Comparison of ENCODE assay signal across 1 cellular context in genomic region chr12:52903285-52903854, GRCh38.
TF ChIP-seq lines count a peak whose summit lies in the region.

No MANE protein-coding gene starts in this region.

TF ChIP-seq in WTC11, 78 proteins besides CTCF, POLR2A, EP300 and RAD21 (continued from another document and continues in another):
- TF ChIP-seq, protein P1, sequence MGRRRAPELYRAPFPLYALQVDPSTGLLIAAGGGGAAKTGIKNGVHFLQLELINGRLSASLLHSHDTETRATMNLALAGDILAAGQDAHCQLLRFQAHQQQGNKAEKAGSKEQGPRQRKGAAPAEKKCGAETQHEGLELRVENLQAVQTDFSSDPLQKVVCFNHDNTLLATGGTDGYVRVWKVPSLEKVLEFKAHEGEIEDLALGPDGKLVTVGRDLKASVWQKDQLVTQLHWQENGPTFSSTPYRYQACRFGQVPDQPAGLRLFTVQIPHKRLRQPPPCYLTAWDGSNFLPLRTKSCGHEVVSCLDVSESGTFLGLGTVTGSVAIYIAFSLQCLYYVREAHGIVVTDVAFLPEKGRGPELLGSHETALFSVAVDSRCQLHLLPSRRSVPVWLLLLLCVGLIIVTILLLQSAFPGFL (CRISPR knock-in tag; IDR thresholded peaks at IDR 0.05; ENCODE audit: borderline replicate concordance): no peak
- TF ChIP-seq GABPB1 (CRISPR knock-in tag; IDR thresholded peaks at IDR 0.05) (no peak), FOXK1 (CRISPR knock-in tag; IDR thresholded peaks at IDR 0.05) (no peak), ZNF281 (CRISPR knock-in tag; IDR thresholded peaks at IDR 0.05) (no peak), ATF6 (CRISPR knock-in tag; IDR thresholded peaks at IDR 0.05) (no peak), FOXP1 (CRISPR knock-in tag; IDR thresholded peaks at IDR 0.05; ENCODE audit: borderline replicate concordance) (no peak), ZNF317 (CRISPR knock-in tag; IDR thresholded peaks at IDR 0.05; ENCODE audit: borderline replicate concordance, low read depth) (no peak), AFF4 (CRISPR knock-in tag; IDR thresholded peaks at IDR 0.05; ENCODE audit: borderline replicate concordance) (no peak), ATF1 (CRISPR knock-in tag; IDR thresholded peaks at IDR 0.05) (no peak), SMAD3 (CRISPR knock-in tag; IDR thresholded peaks at IDR 0.05; ENCODE audit: borderline replicate concordance) (no peak), SOX15 (CRISPR knock-in tag; IDR thresholded peaks at IDR 0.05) (no peak), CREM (CRISPR knock-in tag; IDR thresholded peaks at IDR 0.05) (peak; percentile 48; the same call in 1 of the 2 replicates), ZNF671 (CRISPR knock-in tag; IDR thresholded peaks at IDR 0.05) (no peak), PRDM15 (CRISPR knock-in tag; IDR thresholded peaks at IDR 0.05) (peak; percentile 99), ZNF138 (CRISPR knock-in tag; conservative IDR thresholded peaks at IDR 0.05) (no peak), JAZF1 (CRISPR knock-in tag; IDR thresholded peaks at IDR 0.05) (no peak), ZNF232 (CRISPR knock-in tag; IDR thresholded peaks at IDR 0.05) (no peak), NR3C1 (CRISPR knock-in tag; conservative IDR thresholded peaks at IDR 0.05; ENCODE audit: low read depth) (no peak)
- TF ChIP-seq, protein P2, sequence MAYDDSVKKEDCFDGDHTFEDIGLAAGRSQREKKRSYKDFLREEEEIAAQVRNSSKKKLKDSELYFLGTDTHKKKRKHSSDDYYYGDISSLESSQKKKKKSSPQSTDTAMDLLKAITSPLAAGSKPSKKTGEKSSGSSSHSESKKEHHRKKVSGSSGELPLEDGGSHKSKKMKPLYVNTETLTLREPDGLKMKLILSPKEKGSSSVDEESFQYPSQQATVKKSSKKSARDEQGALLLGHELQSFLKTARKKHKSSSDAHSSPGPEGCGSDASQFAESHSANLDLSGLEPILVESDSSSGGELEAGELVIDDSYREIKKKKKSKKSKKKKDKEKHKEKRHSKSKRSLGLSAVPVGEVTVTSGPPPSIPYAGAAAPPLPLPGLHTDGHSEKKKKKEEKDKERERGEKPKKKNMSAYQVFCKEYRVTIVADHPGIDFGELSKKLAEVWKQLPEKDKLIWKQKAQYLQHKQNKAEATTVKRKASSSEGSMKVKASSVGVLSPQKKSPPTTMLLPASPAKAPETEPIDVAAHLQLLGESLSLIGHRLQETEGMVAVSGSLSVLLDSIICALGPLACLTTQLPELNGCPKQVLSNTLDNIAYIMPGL (CRISPR knock-in tag; IDR thresholded peaks at IDR 0.05): no peak
- TF ChIP-seq, protein P3, sequence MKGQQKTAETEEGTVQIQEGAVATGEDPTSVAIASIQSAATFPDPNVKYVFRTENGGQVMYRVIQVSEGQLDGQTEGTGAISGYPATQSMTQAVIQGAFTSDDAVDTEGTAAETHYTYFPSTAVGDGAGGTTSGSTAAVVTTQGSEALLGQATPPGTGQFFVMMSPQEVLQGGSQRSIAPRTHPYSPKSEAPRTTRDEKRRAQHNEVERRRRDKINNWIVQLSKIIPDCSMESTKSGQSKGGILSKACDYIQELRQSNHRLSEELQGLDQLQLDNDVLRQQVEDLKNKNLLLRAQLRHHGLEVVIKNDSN (CRISPR knock-in tag; IDR thresholded peaks at IDR 0.05): no peak
- TF ChIP-seq, protein P4, sequence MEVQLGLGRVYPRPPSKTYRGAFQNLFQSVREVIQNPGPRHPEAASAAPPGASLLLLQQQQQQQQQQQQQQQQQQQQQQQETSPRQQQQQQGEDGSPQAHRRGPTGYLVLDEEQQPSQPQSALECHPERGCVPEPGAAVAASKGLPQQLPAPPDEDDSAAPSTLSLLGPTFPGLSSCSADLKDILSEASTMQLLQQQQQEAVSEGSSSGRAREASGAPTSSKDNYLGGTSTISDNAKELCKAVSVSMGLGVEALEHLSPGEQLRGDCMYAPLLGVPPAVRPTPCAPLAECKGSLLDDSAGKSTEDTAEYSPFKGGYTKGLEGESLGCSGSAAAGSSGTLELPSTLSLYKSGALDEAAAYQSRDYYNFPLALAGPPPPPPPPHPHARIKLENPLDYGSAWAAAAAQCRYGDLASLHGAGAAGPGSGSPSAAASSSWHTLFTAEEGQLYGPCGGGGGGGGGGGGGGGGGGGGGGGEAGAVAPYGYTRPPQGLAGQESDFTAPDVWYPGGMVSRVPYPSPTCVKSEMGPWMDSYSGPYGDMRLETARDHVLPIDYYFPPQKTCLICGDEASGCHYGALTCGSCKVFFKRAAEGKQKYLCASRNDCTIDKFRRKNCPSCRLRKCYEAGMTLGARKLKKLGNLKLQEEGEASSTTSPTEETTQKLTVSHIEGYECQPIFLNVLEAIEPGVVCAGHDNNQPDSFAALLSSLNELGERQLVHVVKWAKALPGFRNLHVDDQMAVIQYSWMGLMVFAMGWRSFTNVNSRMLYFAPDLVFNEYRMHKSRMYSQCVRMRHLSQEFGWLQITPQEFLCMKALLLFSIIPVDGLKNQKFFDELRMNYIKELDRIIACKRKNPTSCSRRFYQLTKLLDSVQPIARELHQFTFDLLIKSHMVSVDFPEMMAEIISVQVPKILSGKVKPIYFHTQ (CRISPR knock-in tag; IDR thresholded peaks at IDR 0.05): no peak
- TF ChIP-seq, protein P5, sequence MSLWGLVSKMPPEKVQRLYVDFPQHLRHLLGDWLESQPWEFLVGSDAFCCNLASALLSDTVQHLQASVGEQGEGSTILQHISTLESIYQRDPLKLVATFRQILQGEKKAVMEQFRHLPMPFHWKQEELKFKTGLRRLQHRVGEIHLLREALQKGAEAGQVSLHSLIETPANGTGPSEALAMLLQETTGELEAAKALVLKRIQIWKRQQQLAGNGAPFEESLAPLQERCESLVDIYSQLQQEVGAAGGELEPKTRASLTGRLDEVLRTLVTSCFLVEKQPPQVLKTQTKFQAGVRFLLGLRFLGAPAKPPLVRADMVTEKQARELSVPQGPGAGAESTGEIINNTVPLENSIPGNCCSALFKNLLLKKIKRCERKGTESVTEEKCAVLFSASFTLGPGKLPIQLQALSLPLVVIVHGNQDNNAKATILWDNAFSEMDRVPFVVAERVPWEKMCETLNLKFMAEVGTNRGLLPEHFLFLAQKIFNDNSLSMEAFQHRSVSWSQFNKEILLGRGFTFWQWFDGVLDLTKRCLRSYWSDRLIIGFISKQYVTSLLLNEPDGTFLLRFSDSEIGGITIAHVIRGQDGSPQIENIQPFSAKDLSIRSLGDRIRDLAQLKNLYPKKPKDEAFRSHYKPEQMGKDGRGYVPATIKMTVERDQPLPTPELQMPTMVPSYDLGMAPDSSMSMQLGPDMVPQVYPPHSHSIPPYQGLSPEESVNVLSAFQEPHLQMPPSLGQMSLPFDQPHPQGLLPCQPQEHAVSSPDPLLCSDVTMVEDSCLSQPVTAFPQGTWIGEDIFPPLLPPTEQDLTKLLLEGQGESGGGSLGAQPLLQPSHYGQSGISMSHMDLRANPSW (CRISPR knock-in tag; conservative IDR thresholded peaks at IDR 0.05; ENCODE audit: low read depth): no peak
- TF ChIP-seq, protein P6, sequence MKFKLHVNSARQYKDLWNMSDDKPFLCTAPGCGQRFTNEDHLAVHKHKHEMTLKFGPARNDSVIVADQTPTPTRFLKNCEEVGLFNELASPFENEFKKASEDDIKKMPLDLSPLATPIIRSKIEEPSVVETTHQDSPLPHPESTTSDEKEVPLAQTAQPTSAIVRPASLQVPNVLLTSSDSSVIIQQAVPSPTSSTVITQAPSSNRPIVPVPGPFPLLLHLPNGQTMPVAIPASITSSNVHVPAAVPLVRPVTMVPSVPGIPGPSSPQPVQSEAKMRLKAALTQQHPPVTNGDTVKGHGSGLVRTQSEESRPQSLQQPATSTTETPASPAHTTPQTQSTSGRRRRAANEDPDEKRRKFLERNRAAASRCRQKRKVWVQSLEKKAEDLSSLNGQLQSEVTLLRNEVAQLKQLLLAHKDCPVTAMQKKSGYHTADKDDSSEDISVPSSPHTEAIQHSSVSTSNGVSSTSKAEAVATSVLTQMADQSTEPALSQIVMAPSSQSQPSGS (CRISPR knock-in tag; IDR thresholded peaks at IDR 0.05; ENCODE audit: borderline replicate concordance, low read depth): no peak
- TF ChIP-seq, protein P7, sequence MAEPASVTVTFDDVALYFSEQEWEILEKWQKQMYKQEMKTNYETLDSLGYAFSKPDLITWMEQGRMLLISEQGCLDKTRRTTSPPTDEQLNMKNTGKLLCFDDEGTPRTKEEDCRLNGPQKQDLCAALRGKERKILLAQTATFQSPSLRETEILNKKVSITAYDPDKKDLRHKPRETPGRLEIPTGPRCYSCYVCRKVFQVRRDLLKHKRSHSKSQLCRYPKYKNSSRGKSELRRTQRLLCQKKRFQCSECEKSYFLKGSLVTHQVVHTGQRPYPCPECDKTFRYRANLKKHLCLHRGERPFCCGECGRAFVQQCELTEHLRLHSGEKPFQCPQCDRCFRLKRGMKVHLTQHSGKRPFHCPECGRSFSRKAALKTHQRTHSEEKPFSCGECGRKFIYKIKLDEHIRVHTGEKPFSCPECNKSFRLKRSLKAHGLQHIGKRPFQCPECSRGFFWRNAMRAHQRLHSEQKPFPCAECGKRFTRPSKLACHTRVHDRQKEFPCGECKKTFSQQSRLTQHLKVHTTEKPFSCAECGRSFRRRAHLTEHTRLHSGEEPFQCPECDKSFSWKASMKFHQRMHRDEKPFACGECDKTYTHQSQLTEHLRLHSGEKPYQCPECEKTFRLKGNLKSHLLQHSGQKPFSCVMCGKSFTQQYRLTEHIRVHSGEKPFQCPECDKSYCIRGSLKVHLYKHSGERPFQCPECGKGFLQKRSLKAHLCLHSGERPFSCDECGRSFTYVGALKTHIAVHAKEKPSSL (CRISPR knock-in tag; conservative IDR thresholded peaks at IDR 0.05): no peak
